20 cellular contexts compared by ENCODE assay signal in the genomic region with DNA sequence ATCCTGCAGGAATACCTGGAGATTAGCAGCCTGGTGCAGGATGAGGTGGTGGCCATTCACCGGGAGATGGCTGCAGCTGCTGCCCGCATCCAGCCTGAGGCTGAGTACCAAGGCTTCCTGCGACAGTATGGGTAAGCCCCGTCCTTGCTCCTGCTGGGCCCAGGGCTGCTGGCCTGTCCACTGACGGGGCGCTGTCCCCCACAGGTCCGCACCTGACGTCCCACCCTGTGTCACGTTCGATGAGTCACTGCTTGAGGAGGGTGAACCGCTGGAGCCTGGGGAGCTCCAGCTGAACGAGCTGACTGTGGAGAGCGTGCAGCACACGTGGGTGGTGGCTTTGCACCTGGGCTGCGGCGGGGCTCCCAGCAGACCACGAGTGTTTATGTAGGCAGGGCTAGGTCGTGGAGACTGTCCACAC. TPM values are rescaled to one million over a fixed set of nuclear protein-coding genes. Genes with fewer than 3 reads are reported as not detected.
A peak's percentile ranks its signal among the peaks of the same experiment; 100 is the strongest.
DNase-seq lines count a peak whose midpoint lies in the region; ATAC-seq, FAIRE-seq and TF ChIP-seq lines count a peak whose summit lies in the region.
"Had no signal": no experiment of that assay in that cellular context is flagged by ENCODE, and none has a peak within 500 bp of the region (broad histone marks: within the 10 kb centered on the region; RNA-seq: fewer than 3 reads in every experiment).

No MANE protein-coding gene starts in this region.

- FAIRE-seq in urothelium cell line (lab: Jason Lieb, UNC): peak; percentile 20
- FAIRE-seq: GM12891, H54 had no signal

- H3K36me3 ChIP-seq in GM23338 (ENCODE audit: insufficient read depth): no peaks in the 10 kb centered on the region
- H3K36me3 ChIP-seq: breast epithelium, WERI-Rb-1 had no signal

- 0 out of 2 replicates have a peak, but pooled peaks cover 5% of the 10 kb centered on the region for H3F3A ChIP-seq in GM23338 (replicated peaks; ENCODE audit: low read depth)

- H3K79me2 ChIP-seq in GM23338 (replicated peaks; ENCODE audit: insufficient read depth): no peaks in the 10 kb centered on the region

- H3K36me3 Mint-ChIP-seq in GM23338 (ENCODE audit: low read depth): peaks cover 3% of the 10 kb centered on the region; the same call in 2 of the 3 replicates

- ATAC-seq in GM23338: no peak
- ATAC-seq: foreskin keratinocyte had no signal

- peaks cover 3% of the 10 kb centered on the region; the same call in 1 of the 2 replicates for H3K4me1 ChIP-seq in GM23338 (ENCODE audit: insufficient read depth)
- H3K4me1 ChIP-seq: foreskin keratinocyte had no signal

- H3K27me3 Mint-ChIP-seq in GM23338 (ENCODE audit: insufficient read depth, low read depth, poor library complexity): peaks cover 10% of the 10 kb centered on the region

- H3K27ac ChIP-seq in dorsolateral prefrontal cortex: peak overlapping the region in 21 of 59 donors; percentile 4 to 69 (median 54)
- H3K27ac ChIP-seq in GM23338 (ENCODE audit: low read depth): no peak overlapping the region
- H3K27ac ChIP-seq: BLaER1 treated with 17β-estradiol and CSF1 and Interleukin-3, amounts not matched to agents 10 nM and 100 nM; breast epithelium; foreskin keratinocyte; suprapubic skin; WERI-Rb-1 had no signal

- peak; percentile 30 for DNase-seq in activated gamma-delta T cell treated with Interleukin-2 at 50 U/mL for 16 hours
- no peak for DNase-seq in activated gamma-delta T cell (lab: John Stamatoyannopoulos, UW)
- no peak for DNase-seq in dorsolateral prefrontal cortex
- no peak for DNase-seq in urothelium cell line (ENCODE audit: low spot score)
- no peak for DNase-seq in GM10248 (ENCODE audit: extremely low spot score)
- no peak for DNase-seq in GM23338 (ENCODE audit: low spot score)
- DNase-seq: activated CD4-positive, alpha-beta T cell treated with anti-CD3 and anti-CD28 coated beads, Interleukin-2, amount 50 U/mL, for 4 hours; foreskin keratinocyte; GF-D8; hippocampal formation; islet precursor cell; NCI-H1436 treated with DMSO at 0.1 percent for 48 hours; NCI-H774; occipital lobe; WERI-Rb-1 had no signal

- intact Hi-C loops in dorsolateral prefrontal cortex (cut with DNase I): loop anchor here in 1 of 2 donors (5.0 to 10.0 kb wide), 2 partner anchors 172 to 365 kb away; a partner anchor contains a TSS

- no peak overlapping the region for H3K27ac Mint-ChIP-seq in GM23338

- no peak overlapping the region for H3K4me2 ChIP-seq in GM23338
- H3K4me2 ChIP-seq: BLaER1 treated with 17β-estradiol and CSF1 and Interleukin-3, amounts not matched to agents 10 nM and 100 nM had no signal

- CTCF ChIA-PET in GM10248 (lab: Yijun Ruan, JAX): interaction anchor here (0.9 to 3.5 kb wide), 6 partner anchors 44 to 588 kb away, joined by 3 to 27 read pairs (median 4); a partner anchor contains a TSS

- no peak overlapping the region for H3K4me3 Mint-ChIP-seq in GM23338

- H3K9me3 Mint-ChIP-seq in GM23338: no peaks in the 10 kb centered on the region

- POLR2A ChIA-PET in GM10248 (lab: Yijun Ruan, JAX): interaction anchor here (0.5 kb wide), 1 partner anchor 294 kb away, joined by 4 read pairs; no protein-coding TSS in a partner anchor

- peak overlapping the region in 30 of 59 donors; percentile 10 to 56 (median 31) for H3K4me3 ChIP-seq in dorsolateral prefrontal cortex
- H3K4me3 ChIP-seq in GM23338: no peak overlapping the region
- H3K4me3 ChIP-seq: BLaER1 treated with 17β-estradiol and CSF1 and Interleukin-3, amounts not matched to agents 10 nM and 100 nM; breast epithelium; suprapubic skin had no signal

- no peak overlapping the region for H2AFZ ChIP-seq in GM23338

- TF ChIP-seq CTCF in dorsolateral prefrontal cortex (IDR thresholded peaks at IDR 0.05 in 54 of 56, conservative IDR thresholded peaks at IDR 0.05 in 2 of 56; ENCODE audit: low read depth in 1 of 56, partially characterized antibody in 56 of 56) (no peak), GM10248 (IDR thresholded peaks at IDR 0.05; ENCODE audit: control extremely low read depth, extremely low read depth, low read depth, missing control alignments) (no peak), GM23338 (conservative IDR thresholded peaks at IDR 0.05; ENCODE audit: low read depth in 2 of 2) (no peak)

- H3K4me1 Mint-ChIP-seq in GM23338: peaks cover 14% of the 10 kb centered on the region

- no peaks in the 10 kb centered on the region for H3K27me3 ChIP-seq in dorsolateral prefrontal cortex
- H3K27me3 ChIP-seq in GM23338 (ENCODE audit: insufficient read depth): no peaks in the 10 kb centered on the region
- H3K27me3 ChIP-seq: BLaER1 treated with 17β-estradiol and CSF1 and Interleukin-3, amounts not matched to agents 10 nM and 100 nM; breast epithelium; foreskin keratinocyte; suprapubic skin had no signal

- no peaks in the 10 kb centered on the region for H4K20me1 ChIP-seq in GM23338 (replicated peaks; ENCODE audit: insufficient read depth)

- H3K9me2 ChIP-seq in GM23338 (ENCODE audit: insufficient read depth): no peaks in the 10 kb centered on the region

TF ChIP-seq in GM23338, 12 proteins besides CTCF, POLR2A, EP300 and RAD21 (continues in another document):
- TF ChIP-seq, protein P1, sequence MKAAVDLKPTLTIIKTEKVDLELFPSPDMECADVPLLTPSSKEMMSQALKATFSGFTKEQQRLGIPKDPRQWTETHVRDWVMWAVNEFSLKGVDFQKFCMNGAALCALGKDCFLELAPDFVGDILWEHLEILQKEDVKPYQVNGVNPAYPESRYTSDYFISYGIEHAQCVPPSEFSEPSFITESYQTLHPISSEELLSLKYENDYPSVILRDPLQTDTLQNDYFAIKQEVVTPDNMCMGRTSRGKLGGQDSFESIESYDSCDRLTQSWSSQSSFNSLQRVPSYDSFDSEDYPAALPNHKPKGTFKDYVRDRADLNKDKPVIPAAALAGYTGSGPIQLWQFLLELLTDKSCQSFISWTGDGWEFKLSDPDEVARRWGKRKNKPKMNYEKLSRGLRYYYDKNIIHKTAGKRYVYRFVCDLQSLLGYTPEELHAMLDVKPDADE (IDR thresholded peaks at IDR 0.05): no peak
- TF ChIP-seq EZH2 (IDR thresholded peaks at IDR 0.05; ENCODE audit: low read depth, unreplicated experiment): no peak
- no peak for TF ChIP-seq EZH2phosphoT487 (IDR thresholded peaks at IDR 0.05; ENCODE audit: unreplicated experiment)
- no peak for TF ChIP-seq CREB1 (CRISPR knock-in tag; IDR thresholded peaks at IDR 0.05; ENCODE audit: low read depth)
- no peak for TF ChIP-seq STAT1 (IDR thresholded peaks at IDR 0.05; ENCODE audit: unreplicated experiment)
- TF ChIP-seq NANOG (IDR thresholded peaks at IDR 0.05; ENCODE audit: borderline replicate concordance): no peak
- TF ChIP-seq ZNF331 (CRISPR knock-in tag; IDR thresholded peaks at IDR 0.05; ENCODE audit: low read depth): no peak
- TF ChIP-seq ZNF114 (CRISPR knock-in tag; IDR thresholded peaks at IDR 0.05): no peak
- no peak for TF ChIP-seq POLR2AphosphoS5 (IDR thresholded peaks at IDR 0.05; ENCODE audit: low read depth)

RNA-seq across cellular contexts. Expression of a gene that starts 5.0 kb away (rescaled TPM):
- total RNA-seq in dorsolateral prefrontal cortex: 10 to 100 TPM in 95 of 120 experiments, 1 to 10 TPM in 25; 5.3 to 39.5 (median 13.8) TPM
- 14.4 and 18.6 TPM in 2 replicates for total RNA-seq in GM23338 (2014; rRNA removed; shearing (Covaris generic))
- 2.7 and 3.1 TPM in 2 replicates for polyA plus RNA-seq in GM23338 (2016; fragmentation: Nextera tagmentation; extraction: Ambion mirVana)

RNA-seq across cellular contexts. Expression of a gene that starts 13.8 kb away (rescaled TPM):
- 100 to 1,000 TPM; 152 to 468 (median 226) TPM for total RNA-seq in dorsolateral prefrontal cortex
- total RNA-seq in GM23338 (2014; rRNA removed; shearing (Covaris generic)): 3.5 and 17.1 TPM in 2 replicates
- polyA plus RNA-seq in GM23338 (2016; fragmentation: Nextera tagmentation; extraction: Ambion mirVana): 8.0 and 8.2 TPM in 2 replicates

RNA-seq across cellular contexts. Expression of a gene that starts 20.9 kb away (rescaled TPM):
- 10 to 100 TPM; 28.0 to 73.1 (median 40.8) TPM for total RNA-seq in dorsolateral prefrontal cortex
- 15.7 and 20.9 TPM in 2 replicates for total RNA-seq in GM23338 (2014; rRNA removed; shearing (Covaris generic))
- polyA plus RNA-seq in GM23338 (2016; fragmentation: Nextera tagmentation; extraction: Ambion mirVana): 6.3 and 7.4 TPM in 2 replicates

RNA-seq across cellular contexts. Expression of a gene that starts 43.0 kb away (rescaled TPM):
- total RNA-seq in dorsolateral prefrontal cortex: 10 to 100 TPM in 119 of 120 experiments, 1 to 10 TPM in 1; 8.6 to 40.8 (median 20.2) TPM
- 9.1 and 19.0 TPM in 2 replicates for total RNA-seq in GM23338 (2014; rRNA removed; shearing (Covaris generic))
- 16.0 and 17.4 TPM in 2 replicates for polyA plus RNA-seq in GM23338 (2016; fragmentation: Nextera tagmentation; extraction: Ambion mirVana)

RNA-seq across cellular contexts. Expression of a gene that starts 45.8 kb away (rescaled TPM):
- 10 to 100 TPM; 35.1 to 68.4 (median 47.2) TPM for total RNA-seq in dorsolateral prefrontal cortex
- 86.8 and 87.5 TPM in 2 replicates for total RNA-seq in GM23338 (2014; rRNA removed; shearing (Covaris generic))
- polyA plus RNA-seq in GM23338 (2016; fragmentation: Nextera tagmentation; extraction: Ambion mirVana): 35.9 and 40.2 TPM in 2 replicates
